ENCODE assay signal across 29 cellular contexts in the genomic region with DNA sequence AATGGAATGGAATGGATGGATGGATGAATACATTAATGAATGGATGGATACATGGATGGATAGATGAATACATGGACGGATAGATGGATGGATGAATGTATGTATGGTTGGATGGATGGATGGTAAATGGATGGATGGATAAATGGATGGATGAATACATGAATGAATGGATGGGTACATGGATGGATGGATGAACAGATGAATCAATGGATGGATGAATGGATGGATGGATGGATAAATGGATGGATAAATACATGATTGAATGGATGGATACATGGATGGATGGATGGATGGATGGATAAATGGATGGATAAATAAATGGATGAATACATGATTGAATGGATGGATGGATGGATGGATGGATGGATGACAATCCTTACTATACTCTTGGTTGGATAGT. TPM values are rescaled to one million over a fixed set of nuclear protein-coding genes. Genes with fewer than 3 reads are reported as not detected.
A peak's percentile ranks its signal among the peaks of the same experiment; 100 is the strongest.
DNase-seq lines count a peak whose midpoint lies in the region; ATAC-seq, FAIRE-seq and TF ChIP-seq lines count a peak whose summit lies in the region.
"Had no signal": no experiment of that assay in that cellular context is flagged by ENCODE, and none has a peak within 500 bp of the region (broad histone marks: within the 10 kb centered on the region; RNA-seq: fewer than 3 reads in every experiment).

No MANE protein-coding gene starts in this region.

- H3K36me3 ChIP-seq in HepG2 (replicated peaks in 1 of 2; ENCODE audit: control insufficient read depth in 1 of 2, insufficient read depth in 2 of 2, low read length in 2 of 2), result no peaks in the 10 kb centered on the region
- H3K36me3 ChIP-seq in right lobe of liver, result no peaks in the 10 kb centered on the region
- H3K36me3 ChIP-seq in K562 (ENCODE audit: control insufficient read depth, insufficient read depth, low read length), result no peaks in the 10 kb centered on the region
- no peaks in the 10 kb centered on the region for H3K36me3 ChIP-seq in neuronal stem cell (replicated peaks in 1 of 2; ENCODE audit: control insufficient read depth in 2 of 2, insufficient read depth in 2 of 2, low read length in 2 of 2)
- H3K36me3 ChIP-seq: BE2C, BLaER1 had no signal

- no peak overlapping the region for H3K4ac ChIP-seq in neuronal stem cell (ENCODE audit: low read length)

- POLR2A ChIA-PET in HepG2 (lab: Yijun Ruan, JAX), result no interaction called here
- POLR2A ChIA-PET in K562 (lab: Yijun Ruan, JAX), result interaction anchor here (0.7 kb wide), 1 partner anchor 255 kb away, joined by 4 read pairs; no protein-coding TSS in a partner anchor

- 0 out of 2 replicates have a peak, but pooled peaks cover 3% of the 10 kb centered on the region for H3K9me3 ChIP-seq in HepG2 (ENCODE audit: low read length)
- no peaks in the 10 kb centered on the region for H3K9me3 ChIP-seq in right lobe of liver
- H3K9me3 ChIP-seq in K562 (replicated peaks; ENCODE audit: control insufficient read depth, insufficient read depth, low read depth, low read length), result peaks cover 2% of the 10 kb centered on the region
- no peaks in the 10 kb centered on the region for H3K9me3 ChIP-seq in neuronal stem cell (replicated peaks in 1 of 2; ENCODE audit: control insufficient read depth in 2 of 2, insufficient read depth in 1 of 2, low read depth in 1 of 2, low read length in 2 of 2)
- H3K9me3 ChIP-seq: BE2C, BLaER1 had no signal

- no peak overlapping the region for H2BK5ac ChIP-seq in neuronal stem cell (ENCODE audit: low read length)

- DNase-seq in HepG2 (ENCODE audit: low spot score) (no peak), right lobe of liver (no peak), K562 (ENCODE audit: extremely low read depth in 1 of 4, low spot score in 3 of 4) (no peak), urothelium cell line (ENCODE audit: low spot score) (no peak), neuronal stem cell (ENCODE audit: low spot score) (no peak), erythroblast (lab: John Stamatoyannopoulos, UW) (no peak)
- DNase-seq: ACHN; BE2C; C1 segment of cervical spinal cord; CD4-positive, alpha-beta memory T cell; CD4-positive, CD25-positive, alpha-beta regulatory T cell; CD8-positive, alpha-beta memory T cell; COR-L47; DMS 273 treated with DMSO at 0.1 percent for 48 hours; DMS153; DMS53; DMS79; DND-41; EL; GDM1 had no signal

- no peak overlapping the region for H2BK12ac ChIP-seq in neuronal stem cell (ENCODE audit: low read length)

- in situ Hi-C loops in HepG2 (cut with HindIII; ENCODE audit: extremely low pct_ligation_motif_present, low pct_unique_long_range_greater_than_20kb), result no loop called here
- in situ Hi-C loops in K562 (cut with MboI), result no loop called here

- no peak overlapping the region for H3K4me2 ChIP-seq in HepG2 (ENCODE audit: low read depth, low read length)
- H3K4me2 ChIP-seq in K562 (ENCODE audit: insufficient read depth, low read length), result no peak overlapping the region
- H3K4me2 ChIP-seq in neuronal stem cell (ENCODE audit: insufficient read depth, low read length, poor library complexity, severe bottlenecking), result no peak overlapping the region
- H3K4me2 ChIP-seq: BLaER1 had no signal

- no peak overlapping the region for H2AK5ac ChIP-seq in neuronal stem cell (ENCODE audit: low read depth, low read length)

- no peaks in the 10 kb centered on the region for H3K4me1 ChIP-seq in HepG2 (ENCODE audit: insufficient read depth, low read length)
- peaks cover 0 to 2% (median 0%) of the 10 kb centered on the region in 4 donors for H3K4me1 ChIP-seq in right lobe of liver
- no peaks in the 10 kb centered on the region; a peak in 1 of 5 replicates for H3K4me1 ChIP-seq in K562 (replicated peaks in 1 of 2; ENCODE audit: control insufficient read depth in 2 of 2, insufficient read depth in 2 of 2, low read length in 2 of 2)
- H3K4me1 ChIP-seq in neuronal stem cell (ENCODE audit: control insufficient read depth in 2 of 2, insufficient read depth in 1 of 2, low read depth in 1 of 2, low read length in 2 of 2), result no peaks in the 10 kb centered on the region
- H3K4me1 ChIP-seq: BE2C, BLaER1 had no signal

- intact Hi-C loops in HepG2 (cut with micrococcal nuclease; ENCODE audit: unreplicated experiment) (no loop called here), right lobe of liver (cut with DNase I) (no loop called here), K562 (cut with micrococcal nuclease) (no loop called here)

- TF ChIP-seq CTCF in HepG2 (CRISPR knock-in tag; IDR thresholded peaks at IDR 0.05) (no peak), right lobe of liver (IDR thresholded peaks at IDR 0.05) (no peak), K562 (IDR thresholded peaks at IDR 0.05 in 2 of 3, conservative IDR thresholded peaks at IDR 0.05 in 1 of 3; ENCODE audit: insufficient read depth in 2 of 3, low read depth in 1 of 3, low read length in 3 of 3) (no peak)

- H3K4me3 ChIP-seq in HepG2 (replicated peaks in 1 of 3; ENCODE audit: insufficient read depth in 1 of 3, low read depth in 2 of 3, low read length in 3 of 3), result no peak overlapping the region
- no peak overlapping the region for H3K4me3 ChIP-seq in right lobe of liver
- H3K4me3 ChIP-seq in K562, result no peak overlapping the region
- H3K4me3 ChIP-seq in neuronal stem cell (ENCODE audit: low read length in 2 of 2), result no peak overlapping the region
- H3K4me3 ChIP-seq: BLaER1, GM12878 had no signal

- H3K14ac ChIP-seq in neuronal stem cell (ENCODE audit: low read length), result no peak overlapping the region

- H3K27me3 ChIP-seq in HepG2 (ENCODE audit: control insufficient read depth in 1 of 2, insufficient read depth in 2 of 2, low read length in 2 of 2) (no peaks in the 10 kb centered on the region), right lobe of liver (no peaks in the 10 kb centered on the region), K562 (ENCODE audit: control insufficient read depth in 2 of 2, insufficient read depth in 2 of 2, low read length in 2 of 2) (peaks cover 0 to 7% of the 10 kb centered on the region in 2 experiments; a peak in 3 of 5 replicates), neuronal stem cell (ENCODE audit: control insufficient read depth in 3 of 3, insufficient read depth in 3 of 3, low read depth in 1 of 3, low read length in 3 of 3) (no peaks in the 10 kb centered on the region)
- H3K27me3 ChIP-seq: BE2C, BLaER1 had no signal

- H3K9ac ChIP-seq in HepG2 (ENCODE audit: insufficient read depth, low read depth, low read length) (no peak overlapping the region), K562 (ENCODE audit: insufficient read depth in 1 of 2, low read depth in 2 of 2, low read length in 2 of 2) (no peak overlapping the region), neuronal stem cell (ENCODE audit: low read depth, low read length, poor library complexity) (no peak overlapping the region)
- H3K9ac ChIP-seq: BLaER1 had no signal

- no peak overlapping the region for H2BK120ac ChIP-seq in neuronal stem cell (ENCODE audit: low read depth, low read length)

- H3K27ac ChIP-seq in HepG2 (ENCODE audit: extremely low read length, insufficient read depth, low read length) (no peak overlapping the region), right lobe of liver (no peak overlapping the region), K562 (ENCODE audit: extremely low read depth, low read depth, low read length) (no peak overlapping the region), neuronal stem cell (replicated peaks; ENCODE audit: low read length) (no peak overlapping the region)
- H3K27ac ChIP-seq: 22Rv1, BLaER1 had no signal

- no peaks in the 10 kb centered on the region for H3K9me1 ChIP-seq in K562 (ENCODE audit: control insufficient read depth, insufficient read depth, low read length)

- TF ChIP-seq RAD21 in HepG2 (CRISPR knock-in tag; IDR thresholded peaks at IDR 0.05) (no peak), K562 (CRISPR knock-in tag; conservative IDR thresholded peaks at IDR 0.05 in 1 of 2, IDR thresholded peaks at IDR 0.05 in 1 of 2) (no peak)

- FAIRE-seq in HepG2 (lab: Jason Lieb, UNC), result peak; percentile 36
- no peak for FAIRE-seq in K562 (lab: Jason Lieb, UNC)
- peak; percentile 81 for FAIRE-seq in urothelium cell line (lab: Jason Lieb, UNC)
- FAIRE-seq: GM12878, GM12892, GM18507 had no signal

- H3K79me2 ChIP-seq in HepG2 (ENCODE audit: insufficient read depth, low read length) (no peaks in the 10 kb centered on the region), K562 (ENCODE audit: control insufficient read depth, insufficient read depth, low read length) (no peaks in the 10 kb centered on the region)

- H2BK15ac ChIP-seq in neuronal stem cell (ENCODE audit: low read length), result no peak overlapping the region

- no peaks in the 10 kb centered on the region for H3K79me1 ChIP-seq in neuronal stem cell (ENCODE audit: low read depth, low read length)

- CTCF ChIA-PET in HepG2 (lab: Yijun Ruan, JAX; ENCODE audit: low intra/inter-chr PET ratio, low total read pairs), result no interaction called here
- CTCF ChIA-PET in K562 (lab: Yijun Ruan, JAX; ENCODE audit: low intra/inter-chr PET ratio), result no interaction called here

- no peaks in the 10 kb centered on the region for H4K20me1 ChIP-seq in HepG2 (ENCODE audit: insufficient read depth, low read length)
- H4K20me1 ChIP-seq in K562 (replicated peaks; ENCODE audit: control insufficient read depth, insufficient read depth, low read length), result no peaks in the 10 kb centered on the region
- H4K20me1 ChIP-seq: BLaER1 had no signal

- whole genome bisulfite sequencing in HepG2 (ENCODE audit: low lambda C conversion rate), result 2% methylated on average over 1 of the region's 1 CpG
- WGBS in right lobe of liver (ENCODE audit: insufficient coverage, low coverage, low lambda C conversion rate, missing lambda C conversion rate), result 25% methylated on average over 1 of the region's 1 CpG
- WGBS in K562 (ENCODE audit: insufficient coverage, low coverage, missing lambda C conversion rate), result 0% methylated on average over 1 of the region's 1 CpG
- whole genome bisulfite sequencing in neuronal stem cell (ENCODE audit: extremely low coverage in 2 of 2, insufficient read length in 2 of 2, insufficient replicate concordance in 1 of 2), 2 donors, result 100% methylated on average over 1 of the region's 1 CpG

- ATAC-seq in HepG2, result no peak
- ATAC-seq in right lobe of liver, result no peak
- ATAC-seq in K562, result no peak
- ATAC-seq: GM12878 had no signal

- no TSS peak for BruUV-seq in HepG2 (replicated peaks; lab: Mats Ljungman, UMichigan)
- no TSS peak for BruUV-seq in K562 (replicated peaks; lab: Mats Ljungman, UMichigan)

- no peak for TF ChIP-seq EP300 in HepG2 (IDR thresholded peaks at IDR 0.05; ENCODE audit: low read depth in 2 of 2, low read length in 2 of 2)
- TF ChIP-seq EP300 in HepG2 (CRISPR knock-in tag; IDR thresholded peaks at IDR 0.05; ENCODE audit: borderline replicate concordance), result no peak
- TF ChIP-seq EP300 in K562 (IDR thresholded peaks at IDR 0.05; ENCODE audit: low read length), result no peak

- no peak overlapping the region for H3K23ac ChIP-seq in neuronal stem cell (ENCODE audit: low read depth, low read length, poor library complexity)

- TF ChIP-seq POLR2A in HepG2 (IDR thresholded peaks at IDR 0.05; ENCODE audit: insufficient read depth in 1 of 2, low read depth in 2 of 2, low read length in 2 of 2) (no peak), right lobe of liver (IDR thresholded peaks at IDR 0.05) (no peak), K562 (conservative IDR thresholded peaks at IDR 0.05) (no peak), erythroblast (IDR thresholded peaks at IDR 0.05; ENCODE audit: low read length) (no peak)

- H4K8ac ChIP-seq in neuronal stem cell (ENCODE audit: low read depth, low read length), result no peak overlapping the region

- H4K91ac ChIP-seq in neuronal stem cell (ENCODE audit: low read depth, low read length, poor library complexity), result no peak overlapping the region

- H3K18ac ChIP-seq in neuronal stem cell (ENCODE audit: low read length), result no peak overlapping the region

- H2AFZ ChIP-seq in HepG2 (ENCODE audit: low read length) (no peak overlapping the region), K562 (ENCODE audit: low read depth, low read length) (no peak overlapping the region), neuronal stem cell (ENCODE audit: low read length) (no peak overlapping the region)

RNA-seq across cellular contexts. Expression of gene TMC5, which starts 26.0 kb away (rescaled TPM):
- total RNA-seq in HepG2 (2016; rRNA removed; fragmentation: Illumina TruSeq; extraction: Trizol) (0.09 and 0.34 TPM in 2 replicates), right lobe of liver (1 to 10 TPM in 2 of 6 experiments, under 1 TPM in 3, not detected in 1; 0.43 to 3.4 (median 0.93) TPM), K562 (2014; rRNA removed) (0.94 and 1.8 TPM in 2 replicates), K562 (2014; rRNA removed; fragmentation: Illumina TruSeq; extraction: Trizol) (2.3 and 2.5 TPM in 2 replicates), K562 (2015; rRNA removed; fragmentation: Illumina TruSeq; extraction: Trizol) (0.83 and 1.1 TPM in 2 replicates), K562 (2021) (1.3 and 2.7 TPM in 2 replicates)
- 0.30 TPM in 1 of 2 replicates, not detected in the other for total RNA-seq in HepG2 (2016; cell fraction: cytosol; rRNA removed; fragmentation: Illumina TruSeq; extraction: Trizol; ENCODE audit: low read depth)
- not detected in 2 replicates for total RNA-seq in HepG2 (2016; cell fraction: insoluble cytoplasmic fraction; rRNA removed; fragmentation: Illumina TruSeq; extraction: Trizol)
- 0.09 and 0.10 TPM in 2 replicates for total RNA-seq in HepG2 (2016; cell fraction: membrane; rRNA removed; fragmentation: Illumina TruSeq; extraction: Trizol)
- not detected in 2 replicates for total RNA-seq in HepG2 (2016; cell fraction: nucleus; rRNA removed; fragmentation: Illumina TruSeq; extraction: Trizol)
- polyA plus RNA-seq in HepG2 (2011; rRNA removed) (0.41 and 0.63 TPM in 2 replicates), K562 (2011; rRNA removed) (2.4 and 2.6 TPM in 2 replicates), K562 (2014; fragmentation: Illumina TruSeq; extraction: Trizol) (1.7 and 2.3 TPM in 2 replicates), K562 (2014; fragmentation: Nextera tagmentation; extraction: Ambion mirVana) (1 to 10 TPM; 1.5 to 1.6 TPM), K562 (2014; rRNA removed) (1.6 and 2.2 TPM in 2 replicates)
- polyA plus RNA-seq in HepG2 (2011; cell fraction: cytosol; rRNA removed), result 0.35 and 0.49 TPM in 2 replicates
- 0.21 TPM in 1 of 2 replicates, not detected in the other for polyA plus RNA-seq in HepG2 (2011; cell fraction: nucleus; rRNA removed)
- 0.25 and 0.96 TPM in 2 replicates for polyA plus RNA-seq in HepG2 (2012)
- polyA plus RNA-seq in HepG2 (2016; cell fraction: cytosol; fragmentation: Illumina TruSeq; extraction: Trizol; ENCODE audit: low read depth), result 0.17 and 0.26 TPM in 2 replicates
- not detected in 2 replicates for polyA plus RNA-seq in HepG2 (2016; cell fraction: insoluble cytoplasmic fraction; fragmentation: Illumina TruSeq; extraction: Trizol; ENCODE audit: low read depth)
- polyA plus RNA-seq in HepG2 (2016; cell fraction: membrane; fragmentation: Illumina TruSeq; extraction: Trizol; ENCODE audit: low read depth), result 0.24 and 0.28 TPM in 2 replicates
- polyA plus RNA-seq in HepG2 (2016; cell fraction: nucleus; fragmentation: Illumina TruSeq; extraction: Trizol; ENCODE audit: insufficient read depth, low read depth), result not detected in 2 replicates
- 0.32 and 20.8 TPM in 2 replicates for polyA minus RNA-seq in HepG2 (2011; rRNA and poly(A)+ RNA removed; ENCODE audit: low replicate concordance)
- 0.20 TPM in 1 of 2 replicates, not detected in the other for polyA minus RNA-seq in HepG2 (2011; cell fraction: cytosol; rRNA and poly(A)+ RNA removed)
- polyA minus RNA-seq in HepG2 (2011; cell fraction: nucleus; rRNA and poly(A)+ RNA removed), result 0.99 TPM in 1 of 2 replicates, not detected in the other
- total RNA-seq in K562 (2011; cell fraction: chromatin; rRNA removed; ENCODE audit: low replicate concordance), result 0.16 and 0.44 TPM in 2 replicates
- total RNA-seq in K562 (2011; cell fraction: nucleolus; rRNA removed), result 0.17 TPM in 1 of 2 replicates, not detected in the other
- 0.31 and 0.95 TPM in 2 replicates for total RNA-seq in K562 (2011; cell fraction: nucleoplasm; rRNA removed)
- 0.12 and 0.34 TPM in 2 replicates for polyA plus RNA-seq in K562 (2011; cell fraction: cytosol; rRNA removed)
- 0.16 and 0.88 TPM in 2 replicates for polyA plus RNA-seq in K562 (2011; cell fraction: nucleus; rRNA removed)
- 0.90 and 1.7 TPM in 2 replicates for polyA plus RNA-seq in K562 (2012)
- polyA minus RNA-seq in K562 (2011; rRNA and poly(A)+ RNA removed), result 0.77 and 1.9 TPM in 2 replicates
- polyA minus RNA-seq in K562 (2011; cell fraction: cytosol; rRNA and poly(A)+ RNA removed), result 1.7 TPM in 1 of 2 replicates, not detected in the other
- 0.13 and 0.56 TPM in 2 replicates for polyA minus RNA-seq in K562 (2011; cell fraction: nucleus; rRNA and poly(A)+ RNA removed)
- polyA plus RNA-seq in neuronal stem cell (2013, experiment 1 of 2), result 0.11 TPM
- polyA plus RNA-seq in neuronal stem cell (2013, experiment 2 of 2), result 0.94 TPM
- total RNA-seq: A172; CD4-positive, alpha-beta memory T cell; CD4-positive, CD25-positive, alpha-beta regulatory T cell; CD8-positive, alpha-beta memory T cell; G401; GM12878 had no signal
- polyA plus RNA-seq: AG04450; CD14-positive monocyte; CD4-positive, CD25-positive, alpha-beta regulatory T cell; CD8-positive, alpha-beta memory T cell had no signal

Comparison
In these comparisons a context has a peak if more than half of its experiments do, and no peak if none do; other contexts are left out.
1. Of the 241 proteins assayed by ChIP-seq in both HepG2 and K562: peak only in HepG2: FOXK2, NBN, PHB2, RAD51 and ZNF282; only in K562: EHMT2; in both: none; in neither: 232; mixed calls (peak in some experiments, not most) for 3.